In genomic region chr4:127846061-127846460, GRCh38 we compare ENCODE assay signal across 24 cellular contexts.
"Had no signal": no experiment of that assay in that cellular context is flagged by ENCODE, and none has a peak within 500 bp of the region (broad histone marks: within the 10 kb centered on the region; RNA-seq: fewer than 3 reads in every experiment).

No MANE protein-coding gene starts in this region.

- H3K4me1 ChIP-seq: left lung, testis, uterus had no signal

- H3K27me3 Mint-ChIP-seq: activated CD4-positive, alpha-beta memory T cell treated with anti-CD3 and anti-CD28 coated beads for 36 hours; activated naive CD8-positive, alpha-beta T cell treated with anti-CD3 and anti-CD28 coated beads for 36 hours; progenitor cell of endocrine pancreas had no signal

- FAIRE-seq: astrocyte had no signal

- H3K27ac ChIP-seq: dorsolateral prefrontal cortex, epithelial cell of prostate, left lung, testis, uterus had no signal

- H3K9me3 ChIP-seq: testis had no signal

- DNase-seq: activated CD4-positive, alpha-beta memory T cell treated with anti-CD3 and anti-CD28 coated beads for 36 hours; activated CD4-positive, alpha-beta T cell treated with anti-CD3 and anti-CD28 coated beads for 48 hours; activated CD4-positive, CD25-positive, alpha-beta regulatory T cell; activated naive CD4-positive, alpha-beta T cell treated with Interleukin-2 at 50 U/mL for 16 hours; activated naive CD8-positive, alpha-beta T cell treated with anti-CD3 and anti-CD28 coated beads for 36 hours; activated T-cell treated with anti-CD3 and anti-CD28 coated beads, Interleukin-2, amount 50 U/mL, for 48 hours; central memory CD4-positive, alpha-beta T cell; dorsolateral prefrontal cortex; foreskin fibroblast; immature natural killer cell; kidney glomerular epithelial cell; left lung; natural killer cell; retina; stimulated activated CD4-positive, alpha-beta T cell treated with anti-CD3 and anti-CD28 coated beads, Interleukin-4, amount 100 ng/mL, for 1 hour; stimulated activated naive CD4-positive, alpha-beta T cell; testis; trophoblast cell; uterus had no signal

- H3K36me3 ChIP-seq: left lung, uterus had no signal

- H3K4me1 Mint-ChIP-seq: activated naive CD8-positive, alpha-beta T cell treated with anti-CD3 and anti-CD28 coated beads for 36 hours; immature natural killer cell; mesothelial cell of epicardium; natural killer cell had no signal

- ATAC-seq: left lung, natural killer cell had no signal

- H3K27ac Mint-ChIP-seq: activated CD4-positive, alpha-beta memory T cell treated with anti-CD3 and anti-CD28 coated beads for 36 hours; activated naive CD8-positive, alpha-beta T cell treated with anti-CD3 and anti-CD28 coated beads for 36 hours; immature natural killer cell; mesothelial cell of epicardium; natural killer cell; progenitor cell of endocrine pancreas had no signal

- H3K4me3 ChIP-seq: dorsolateral prefrontal cortex, left lung, lung, testis, uterus had no signal

- H3K27me3 ChIP-seq: dorsolateral prefrontal cortex, left lung, testis, uterus had no signal

- H3K4me3 Mint-ChIP-seq: activated CD4-positive, alpha-beta memory T cell treated with anti-CD3 and anti-CD28 coated beads for 36 hours; activated naive CD8-positive, alpha-beta T cell treated with anti-CD3 and anti-CD28 coated beads for 36 hours; immature natural killer cell; mesothelial cell of epicardium; natural killer cell had no signal
